In genomic region chr17:15921640-15922039, GRCh38 we compare ENCODE assay signal across 29 cellular contexts.
"Had no signal": no experiment of that assay in that cellular context is flagged by ENCODE, and none has a peak within 500 bp of the region (broad histone marks: within the 10 kb centered on the region; RNA-seq: fewer than 3 reads in every experiment).

No MANE protein-coding gene starts in this region.

- H3K9me3 Mint-ChIP-seq: activated T-cell treated with anti-CD3 and anti-CD28 coated beads, Interleukin-2, amount 50 U/mL, for 72 hours; immature natural killer cell; stimulated activated effector memory CD8-positive, alpha-beta T cell treated with anti-CD3 and anti-CD28 coated beads, Interleukin-12 subunit alpha, Interleukin-12 subunit beta, amount 100 ng/mL, for 72 hours; stimulated activated naive CD8-positive, alpha-beta T cell treated with anti-CD3 and anti-CD28 coated beads, Interleukin-15, Interleukin-2, amounts not matched to agents 100 ng/mL and 50 ng/mL, for 24 hours; T-helper 2 cell treated with Interferon-gamma antibody and Interleukin-4, amounts not matched to agents 5 μg/mL and 100 μg/mL, for 36 hours had no signal

- H3K27ac ChIP-seq: adrenal gland, ovary, right lobe of liver, skin epidermis, upper lobe of left lung, vagina had no signal

- DNase-seq: activated CD4-positive, alpha-beta T cell treated with anti-CD3 and anti-CD28 coated beads for 36 hours; activated CD4-positive, alpha-beta T cell treated with anti-CD3 and anti-CD28 coated beads, Interleukin-2, amount 50 U/mL, for 4 hours; activated CD4-positive, CD25-positive, alpha-beta regulatory T cell; activated naive CD4-positive, alpha-beta T cell; activated naive CD8-positive, alpha-beta T cell treated with anti-CD3 and anti-CD28 coated beads for 36 hours; activated T-cell treated with anti-CD3 and anti-CD28 coated beads for 4 hours; activated T-cell treated with anti-CD3 and anti-CD28 coated beads, Interleukin-2, amount 50 U/mL, for 72 hours; adrenal gland; aorta; cortex of kidney; foreskin fibroblast; heart left ventricle; hypothalamus; immature natural killer cell; kidney; left colon; ovary; stimulated activated CD4-positive, alpha-beta T cell treated with anti-CD3 and anti-CD28 coated beads, Interleukin-4, amount 100 ng/mL, for 24 hours; substantia nigra; upper lobe of left lung had no signal

- H3K27ac Mint-ChIP-seq: activated CD4-positive, alpha-beta T cell treated with anti-CD3 and anti-CD28 coated beads for 36 hours; activated naive CD8-positive, alpha-beta T cell treated with anti-CD3 and anti-CD28 coated beads for 36 hours; activated T-cell treated with anti-CD3 and anti-CD28 coated beads, Interleukin-2, amount 50 U/mL, for 72 hours; brain; immature natural killer cell; nephron; progenitor cell of endocrine pancreas; stimulated activated effector memory CD8-positive, alpha-beta T cell treated with anti-CD3 and anti-CD28 coated beads, Interleukin-12 subunit alpha, Interleukin-12 subunit beta, amount 100 ng/mL, for 72 hours; stimulated activated naive CD8-positive, alpha-beta T cell treated with anti-CD3 and anti-CD28 coated beads, Interleukin-15, Interleukin-2, amounts not matched to agents 100 ng/mL and 50 ng/mL, for 24 hours; T-helper 2 cell treated with Interferon-gamma antibody and Interleukin-4, amounts not matched to agents 5 μg/mL and 100 μg/mL, for 36 hours had no signal

- ATAC-seq: activated CD4-positive, alpha-beta T cell treated with anti-CD3 and anti-CD28 coated beads for 36 hours; activated T-cell treated with anti-CD3 and anti-CD28 coated beads, Interleukin-2, amount 50 U/mL, for 72 hours; left colon; stimulated activated effector memory CD8-positive, alpha-beta T cell treated with anti-CD3 and anti-CD28 coated beads, Interleukin-12 subunit alpha, Interleukin-12 subunit beta, amount 100 ng/mL, for 72 hours had no signal

- H3K4me3 Mint-ChIP-seq: activated CD4-positive, alpha-beta T cell treated with anti-CD3 and anti-CD28 coated beads for 36 hours; activated naive CD8-positive, alpha-beta T cell treated with anti-CD3 and anti-CD28 coated beads for 36 hours; activated T-cell treated with anti-CD3 and anti-CD28 coated beads, Interleukin-2, amount 50 U/mL, for 72 hours; brain; immature natural killer cell; nephron; stimulated activated effector memory CD8-positive, alpha-beta T cell treated with anti-CD3 and anti-CD28 coated beads, Interleukin-12 subunit alpha, Interleukin-12 subunit beta, amount 100 ng/mL, for 72 hours; stimulated activated naive CD8-positive, alpha-beta T cell treated with anti-CD3 and anti-CD28 coated beads, Interleukin-15, Interleukin-2, amounts not matched to agents 100 ng/mL and 50 ng/mL, for 24 hours; T-helper 2 cell treated with Interferon-gamma antibody and Interleukin-4, amounts not matched to agents 5 μg/mL and 100 μg/mL, for 36 hours had no signal

- H3K4me1 Mint-ChIP-seq: activated CD4-positive, alpha-beta T cell treated with anti-CD3 and anti-CD28 coated beads for 36 hours; activated naive CD8-positive, alpha-beta T cell treated with anti-CD3 and anti-CD28 coated beads for 36 hours; brain; immature natural killer cell; stimulated activated effector memory CD8-positive, alpha-beta T cell treated with anti-CD3 and anti-CD28 coated beads, Interleukin-12 subunit alpha, Interleukin-12 subunit beta, amount 100 ng/mL, for 72 hours had no signal

- H3K27me3 Mint-ChIP-seq: brain had no signal

- H3K36me3 Mint-ChIP-seq: activated naive CD8-positive, alpha-beta T cell treated with anti-CD3 and anti-CD28 coated beads for 36 hours; brain; stimulated activated effector memory CD8-positive, alpha-beta T cell treated with anti-CD3 and anti-CD28 coated beads, Interleukin-12 subunit alpha, Interleukin-12 subunit beta, amount 100 ng/mL, for 72 hours had no signal
